ENCODE assay signal across 8 cellular contexts in genomic region chr1:110312188-110313121, GRCh38. TPM values are rescaled to one million over a fixed set of nuclear protein-coding genes. Genes with fewer than 3 reads are reported as not detected.
A peak's percentile ranks its signal among the peaks of the same experiment; 100 is the strongest.
DNase-seq lines count a peak whose midpoint lies in the region; ATAC-seq and TF ChIP-seq lines count a peak whose summit lies in the region.

No MANE protein-coding gene starts in this region.

- H3K36me3 ChIP-seq in GM06990 (ENCODE audit: control insufficient read depth, insufficient read depth, low read length) (no peaks in the 10 kb centered on the region), Karpas-422 (ENCODE audit: insufficient read depth, low read length) (no peaks in the 10 kb centered on the region), osteoblast (ENCODE audit: insufficient read depth, low read length) (no peaks in the 10 kb centered on the region), thoracic aorta (no peaks in the 10 kb centered on the region)

- H4K20me1 ChIP-seq in Karpas-422 (ENCODE audit: insufficient read depth, low read depth, low read length) (no peaks in the 10 kb centered on the region), osteoblast (ENCODE audit: insufficient read depth, low read length) (no peaks in the 10 kb centered on the region)

- H3K9ac ChIP-seq in Karpas-422 (ENCODE audit: low read length), result no peak overlapping the region

- H3K4me1 ChIP-seq in Karpas-422 (ENCODE audit: low read length) (no peaks in the 10 kb centered on the region), osteoblast (ENCODE audit: insufficient read depth, low read length) (peaks cover 38% of the 10 kb centered on the region), thoracic aorta (ENCODE audit: control insufficient read depth in 1 of 2, low read depth in 2 of 2) (peaks cover 0 to 7% of the 10 kb centered on the region in 2 donors)

- H3K4me3 ChIP-seq in GM06990 (replicated peaks; ENCODE audit: low read depth, low read length) (no peak overlapping the region), Karpas-422 (ENCODE audit: low read length) (no peak overlapping the region), osteoblast (ENCODE audit: insufficient read depth, low read length) (no peak overlapping the region), thoracic aorta (no peak overlapping the region)

- peak; percentile 89 for TF ChIP-seq CTCF in GM06990 (IDR thresholded peaks at IDR 0.05; ENCODE audit: insufficient read depth, low read length, poor library complexity, severe bottlenecking)
- peak; percentile 98 for TF ChIP-seq CTCF in osteoblast (IDR thresholded peaks at IDR 0.05; ENCODE audit: extremely low read depth, low read depth, low read length)
- peak; percentile 91 for TF ChIP-seq CTCF in thoracic aorta (IDR thresholded peaks at IDR 0.05)

- H3K27me3 ChIP-seq in GM06990 (replicated peaks; ENCODE audit: control insufficient read depth, insufficient read depth, low read length) (no peaks in the 10 kb centered on the region), Karpas-422 (ENCODE audit: low read length) (no peaks in the 10 kb centered on the region), osteoblast (ENCODE audit: insufficient read depth, low read length) (no peaks in the 10 kb centered on the region), thoracic aorta (replicated peaks; ENCODE audit: insufficient read depth) (no peaks in the 10 kb centered on the region)

- H3K79me2 ChIP-seq in Karpas-422 (ENCODE audit: low read length) (no peaks in the 10 kb centered on the region), osteoblast (ENCODE audit: insufficient read depth, low read length) (no peaks in the 10 kb centered on the region)

- H3K9me3 ChIP-seq in Karpas-422 (ENCODE audit: low read length), result no peaks in the 10 kb centered on the region
- H3K9me3 ChIP-seq in osteoblast (ENCODE audit: low read depth, low read length), result no peaks in the 10 kb centered on the region
- no peaks in the 10 kb centered on the region for H3K9me3 ChIP-seq in thoracic aorta

- no peak overlapping the region for H2AFZ ChIP-seq in Karpas-422 (ENCODE audit: low read length)
- H2AFZ ChIP-seq in osteoblast (ENCODE audit: low read length), result peak overlapping the region; percentile 39

- H3K27ac ChIP-seq in Karpas-422 (ENCODE audit: low read length) (no peak overlapping the region), osteoblast (ENCODE audit: low read depth, low read length) (no peak overlapping the region), thoracic aorta (no peak overlapping the region)

- H3K9me2 ChIP-seq in Karpas-422 (replicated peaks; ENCODE audit: insufficient read depth, low read length), result no peaks in the 10 kb centered on the region

- DNase-seq in GM06990 (ENCODE audit: extremely low read depth, insufficient read length), result peak; percentile 29
- peak; percentile 85 for DNase-seq in Karpas-422
- DNase-seq in SHP77 treated with DMSO at 0.1 percent for 48 hours (lab: John Stamatoyannopoulos, UW), result peak; percentile 28
- DNase-seq in activated naive CD4-positive, alpha-beta T cell treated with Interleukin-2 at 50 U/mL for 16 hours, result peak; percentile 74
- DNase-seq in germinal center (ENCODE audit: low spot score), result peak; percentile 60
- peak; percentile 83 for DNase-seq in osteoblast (ENCODE audit: insufficient read length, low spot score, missing footprints)
- DNase-seq in thoracic aorta (ENCODE audit: low spot score), result peak; percentile 28

- H3K4me2 ChIP-seq in Karpas-422 (ENCODE audit: low read depth, low read length, poor library complexity, severe bottlenecking) (no peak overlapping the region), osteoblast (ENCODE audit: insufficient read depth, low read length) (peak overlapping the region; percentile 28)

- ATAC-seq in thoracic aorta (ENCODE audit: insufficient number of reproducible peaks, low FRiP score, low read depth) (peak; percentile 53), GM21723 (IDR thresholded peaks at IDR 0.05; ENCODE audit: unreplicated experiment) (no peak)

RNA-seq across cellular contexts. Expression of gene RBM15, which starts 26.7 kb away (rescaled TPM):
- total RNA-seq in Karpas-422 (2014; rRNA removed; shearing (Covaris generic); ENCODE audit: low replicate concordance), result 101 and 150 TPM in 2 replicates
- total RNA-seq in osteoblast (30.6 and 38.0 TPM in 2 replicates), thoracic aorta (10 to 100 TPM; 27.3 to 53.5 TPM)

Comparison
In these comparisons a context has a peak if more than half of its experiments do, and no peak if none do; other contexts are left out.
1. DNase-seq: peak in every context shown above with its lines; median percentile 85 in Karpas-422; 83 in osteoblast; 74 in activated naive CD4-positive, alpha-beta T cell treated with Interleukin-2 at 50 U/mL for 16 hours; 60 in germinal center; 29 in GM06990; 28 in SHP77 treated with DMSO at 0.1 percent for 48 hours; 28 in thoracic aorta.